1 cellular context compared by ENCODE assay signal in the genomic region with DNA sequence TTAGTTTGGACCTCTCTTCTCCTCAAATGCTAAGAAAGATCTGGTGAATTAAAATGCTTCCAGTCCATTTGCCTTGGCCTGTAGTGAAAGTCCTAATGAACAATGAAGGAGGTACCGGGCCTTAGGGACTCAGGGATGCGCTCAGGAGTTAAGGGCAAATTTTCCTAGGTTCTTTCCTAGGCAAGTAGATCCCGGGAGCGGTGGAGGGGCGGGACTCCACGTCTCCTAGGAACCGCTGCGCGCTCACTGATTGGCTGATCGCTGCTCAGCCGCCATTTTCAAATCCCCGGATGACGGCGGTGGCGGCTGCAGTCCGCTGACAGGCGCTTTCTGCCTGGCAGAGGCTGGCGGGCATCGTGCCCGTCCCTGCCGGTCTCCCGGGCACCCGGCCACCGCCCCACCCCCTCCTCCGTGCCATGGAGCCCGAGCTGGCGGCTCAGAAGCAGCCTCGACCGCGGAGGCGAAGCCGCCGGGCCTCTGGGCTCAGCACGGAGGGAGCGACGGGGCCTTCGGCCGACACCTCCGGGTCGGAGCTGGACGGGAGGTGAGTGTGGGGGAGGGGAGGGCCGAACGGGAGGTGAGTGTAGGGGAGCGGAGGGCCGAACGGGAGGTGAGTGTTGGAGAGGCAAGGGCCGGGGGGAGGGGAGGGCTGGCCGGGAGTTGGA.
A peak's percentile ranks its signal among the peaks of the same experiment; 100 is the strongest.
TF ChIP-seq lines count a peak whose summit lies in the region.

Gene NET1, plus strand, starts transcription at position 281 of the 665 bp plus-strand sequence. Its CDS starts 136 bp downstream, at position 417.

TF ChIP-seq in K562, 482 proteins besides CTCF, POLR2A, EP300 and RAD21 (continued from another document and continues in another):
- TF ChIP-seq ZNF740 (CRISPR knock-in tag; IDR thresholded peaks at IDR 0.05) (peak; percentile 66), ZNF740 (tag; IDR thresholded peaks at IDR 0.05) (0 out of 4 replicates have a peak, but pooled peaks of 1 of the 2 experiments have one; percentile 46), TFAM (CRISPR knock-in tag; conservative IDR thresholded peaks at IDR 0.05) (no peak), BCLAF1 (IDR thresholded peaks at IDR 0.05; ENCODE audit: borderline replicate concordance in 1 of 2, control insufficient read depth in 1 of 2, low read depth in 2 of 2, low read length in 1 of 2) (no peak), RBM25 (IDR thresholded peaks at IDR 0.05; ENCODE audit: low read depth, low read length, severe bottlenecking) (peak; percentile 69), ZNF174 (CRISPR knock-in tag; IDR thresholded peaks at IDR 0.05) (no peak), KLF13 (tag; IDR thresholded peaks at IDR 0.05; ENCODE audit: borderline replicate concordance, low read depth) (no peak), SNRNP70 (optimal IDR thresholded peaks at IDR 0.05; ENCODE audit: low read depth, low read length) (no peak), CHD4 (IDR thresholded peaks at IDR 0.05; ENCODE audit: insufficient read depth, insufficient replicate concordance, low read depth, low read length, poor library complexity, severe bottlenecking) (no peak), FOXK1 (CRISPR knock-in tag; IDR thresholded peaks at IDR 0.05; ENCODE audit: borderline replicate concordance) (no peak), BRD4 (IDR thresholded peaks at IDR 0.05) (0 out of 2 replicates have a peak, but pooled peaks have one; percentile 35), TCF7L2 (IDR thresholded peaks at IDR 0.05; ENCODE audit: low read depth, low read length) (no peak), ZNF449 (CRISPR knock-in tag; IDR thresholded peaks at IDR 0.05) (no peak), CBX5 (IDR thresholded peaks at IDR 0.05; ENCODE audit: borderline replicate concordance, low read depth) (no peak), C11orf30 (IDR thresholded peaks at IDR 0.05; ENCODE audit: low read depth) (no peak), RBM34 (IDR thresholded peaks at IDR 0.05; ENCODE audit: borderline replicate concordance, insufficient read depth, low read length) (no peak), POLR2AphosphoS5 (IDR thresholded peaks at IDR 0.05; ENCODE audit: control insufficient read depth, insufficient read depth, low read depth, low read length) (peak; percentile 74), ZNF764 (CRISPR knock-in tag; IDR thresholded peaks at IDR 0.05; ENCODE audit: low read depth) (no peak), MYC (IDR thresholded peaks at IDR 0.05; ENCODE audit: low read depth, low read length) (0 out of 2 replicates have a peak, but pooled peaks have one; percentile 29), MYC (CRISPR knock-in tag; IDR thresholded peaks at IDR 0.05; ENCODE audit: borderline replicate concordance, low read depth) (no peak), NR2C2 (CRISPR knock-in tag; IDR thresholded peaks at IDR 0.05) (no peak), NR2C2 (tag; IDR thresholded peaks at IDR 0.05) (no peak), RCOR1 (IDR thresholded peaks at IDR 0.05; ENCODE audit: borderline replicate concordance in 1 of 2, low read depth in 2 of 2, low read length in 2 of 2) (no peak), CBX3 (IDR thresholded peaks at IDR 0.05; ENCODE audit: borderline replicate concordance in 1 of 2, low read length in 2 of 2) (no peak; a peak in 1 of 3 replicates), SAP30 (IDR thresholded peaks at IDR 0.05; ENCODE audit: borderline replicate concordance, insufficient read depth, low read depth, low read length, poor library complexity, severe bottlenecking) (peak; percentile 87), CBX1 (IDR thresholded peaks at IDR 0.05; ENCODE audit: low read depth) (no peak), JUN (IDR thresholded peaks at IDR 0.05; ENCODE audit: borderline replicate concordance, low read depth, low read length) (no peak), JUN (CRISPR knock-in tag; IDR thresholded peaks at IDR 0.05; ENCODE audit: borderline replicate concordance) (no peak), PRDM10 (IDR thresholded peaks at IDR 0.05; ENCODE audit: partially characterized antibody) (no peak)
- TF ChIP-seq, protein P1, sequence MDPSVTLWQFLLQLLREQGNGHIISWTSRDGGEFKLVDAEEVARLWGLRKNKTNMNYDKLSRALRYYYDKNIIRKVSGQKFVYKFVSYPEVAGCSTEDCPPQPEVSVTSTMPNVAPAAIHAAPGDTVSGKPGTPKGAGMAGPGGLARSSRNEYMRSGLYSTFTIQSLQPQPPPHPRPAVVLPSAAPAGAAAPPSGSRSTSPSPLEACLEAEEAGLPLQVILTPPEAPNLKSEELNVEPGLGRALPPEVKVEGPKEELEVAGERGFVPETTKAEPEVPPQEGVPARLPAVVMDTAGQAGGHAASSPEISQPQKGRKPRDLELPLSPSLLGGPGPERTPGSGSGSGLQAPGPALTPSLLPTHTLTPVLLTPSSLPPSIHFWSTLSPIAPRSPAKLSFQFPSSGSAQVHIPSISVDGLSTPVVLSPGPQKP (CRISPR knock-in tag; IDR thresholded peaks at IDR 0.05) = no peak
- TF ChIP-seq, protein P2, sequence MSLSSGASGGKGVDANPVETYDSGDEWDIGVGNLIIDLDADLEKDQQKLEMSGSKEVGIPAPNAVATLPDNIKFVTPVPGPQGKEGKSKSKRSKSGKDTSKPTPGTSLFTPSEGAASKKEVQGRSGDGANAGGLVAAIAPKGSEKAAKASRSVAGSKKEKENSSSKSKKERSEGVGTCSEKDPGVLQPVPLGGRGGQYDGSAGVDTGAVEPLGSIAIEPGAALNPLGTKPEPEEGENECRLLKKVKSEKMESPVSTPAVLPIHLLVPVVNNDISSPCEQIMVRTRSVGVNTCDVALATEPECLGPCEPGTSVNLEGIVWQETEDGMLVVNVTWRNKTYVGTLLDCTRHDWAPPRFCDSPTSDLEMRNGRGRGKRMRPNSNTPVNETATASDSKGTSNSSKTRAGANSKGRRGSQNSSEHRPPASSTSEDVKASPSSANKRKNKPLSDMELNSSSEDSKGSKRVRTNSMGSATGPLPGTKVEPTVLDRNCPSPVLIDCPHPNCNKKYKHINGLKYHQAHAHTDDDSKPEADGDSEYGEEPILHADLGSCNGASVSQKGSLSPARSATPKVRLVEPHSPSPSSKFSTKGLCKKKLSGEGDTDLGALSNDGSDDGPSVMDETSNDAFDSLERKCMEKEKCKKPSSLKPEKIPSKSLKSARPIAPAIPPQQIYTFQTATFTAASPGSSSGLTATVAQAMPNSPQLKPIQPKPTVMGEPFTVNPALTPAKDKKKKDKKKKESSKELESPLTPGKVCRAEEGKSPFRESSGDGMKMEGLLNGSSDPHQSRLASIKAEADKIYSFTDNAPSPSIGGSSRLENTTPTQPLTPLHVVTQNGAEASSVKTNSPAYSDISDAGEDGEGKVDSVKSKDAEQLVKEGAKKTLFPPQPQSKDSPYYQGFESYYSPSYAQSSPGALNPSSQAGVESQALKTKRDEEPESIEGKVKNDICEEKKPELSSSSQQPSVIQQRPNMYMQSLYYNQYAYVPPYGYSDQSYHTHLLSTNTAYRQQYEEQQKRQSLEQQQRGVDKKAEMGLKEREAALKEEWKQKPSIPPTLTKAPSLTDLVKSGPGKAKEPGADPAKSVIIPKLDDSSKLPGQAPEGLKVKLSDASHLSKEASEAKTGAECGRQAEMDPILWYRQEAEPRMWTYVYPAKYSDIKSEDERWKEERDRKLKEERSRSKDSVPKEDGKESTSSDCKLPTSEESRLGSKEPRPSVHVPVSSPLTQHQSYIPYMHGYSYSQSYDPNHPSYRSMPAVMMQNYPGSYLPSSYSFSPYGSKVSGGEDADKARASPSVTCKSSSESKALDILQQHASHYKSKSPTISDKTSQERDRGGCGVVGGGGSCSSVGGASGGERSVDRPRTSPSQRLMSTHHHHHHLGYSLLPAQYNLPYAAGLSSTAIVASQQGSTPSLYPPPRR (CRISPR knock-in tag; IDR thresholded peaks at IDR 0.05; ENCODE audit: borderline replicate concordance) = no peak
- TF ChIP-seq, protein P3, sequence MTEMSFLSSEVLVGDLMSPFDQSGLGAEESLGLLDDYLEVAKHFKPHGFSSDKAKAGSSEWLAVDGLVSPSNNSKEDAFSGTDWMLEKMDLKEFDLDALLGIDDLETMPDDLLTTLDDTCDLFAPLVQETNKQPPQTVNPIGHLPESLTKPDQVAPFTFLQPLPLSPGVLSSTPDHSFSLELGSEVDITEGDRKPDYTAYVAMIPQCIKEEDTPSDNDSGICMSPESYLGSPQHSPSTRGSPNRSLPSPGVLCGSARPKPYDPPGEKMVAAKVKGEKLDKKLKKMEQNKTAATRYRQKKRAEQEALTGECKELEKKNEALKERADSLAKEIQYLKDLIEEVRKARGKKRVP (CRISPR knock-in tag; IDR thresholded peaks at IDR 0.05) = no peak
- TF ChIP-seq, protein P4, sequence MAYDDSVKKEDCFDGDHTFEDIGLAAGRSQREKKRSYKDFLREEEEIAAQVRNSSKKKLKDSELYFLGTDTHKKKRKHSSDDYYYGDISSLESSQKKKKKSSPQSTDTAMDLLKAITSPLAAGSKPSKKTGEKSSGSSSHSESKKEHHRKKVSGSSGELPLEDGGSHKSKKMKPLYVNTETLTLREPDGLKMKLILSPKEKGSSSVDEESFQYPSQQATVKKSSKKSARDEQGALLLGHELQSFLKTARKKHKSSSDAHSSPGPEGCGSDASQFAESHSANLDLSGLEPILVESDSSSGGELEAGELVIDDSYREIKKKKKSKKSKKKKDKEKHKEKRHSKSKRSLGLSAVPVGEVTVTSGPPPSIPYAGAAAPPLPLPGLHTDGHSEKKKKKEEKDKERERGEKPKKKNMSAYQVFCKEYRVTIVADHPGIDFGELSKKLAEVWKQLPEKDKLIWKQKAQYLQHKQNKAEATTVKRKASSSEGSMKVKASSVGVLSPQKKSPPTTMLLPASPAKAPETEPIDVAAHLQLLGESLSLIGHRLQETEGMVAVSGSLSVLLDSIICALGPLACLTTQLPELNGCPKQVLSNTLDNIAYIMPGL (CRISPR knock-in tag; IDR thresholded peaks at IDR 0.05) = no peak
